9 cellular contexts compared by ENCODE assay signal in the genomic region with DNA sequence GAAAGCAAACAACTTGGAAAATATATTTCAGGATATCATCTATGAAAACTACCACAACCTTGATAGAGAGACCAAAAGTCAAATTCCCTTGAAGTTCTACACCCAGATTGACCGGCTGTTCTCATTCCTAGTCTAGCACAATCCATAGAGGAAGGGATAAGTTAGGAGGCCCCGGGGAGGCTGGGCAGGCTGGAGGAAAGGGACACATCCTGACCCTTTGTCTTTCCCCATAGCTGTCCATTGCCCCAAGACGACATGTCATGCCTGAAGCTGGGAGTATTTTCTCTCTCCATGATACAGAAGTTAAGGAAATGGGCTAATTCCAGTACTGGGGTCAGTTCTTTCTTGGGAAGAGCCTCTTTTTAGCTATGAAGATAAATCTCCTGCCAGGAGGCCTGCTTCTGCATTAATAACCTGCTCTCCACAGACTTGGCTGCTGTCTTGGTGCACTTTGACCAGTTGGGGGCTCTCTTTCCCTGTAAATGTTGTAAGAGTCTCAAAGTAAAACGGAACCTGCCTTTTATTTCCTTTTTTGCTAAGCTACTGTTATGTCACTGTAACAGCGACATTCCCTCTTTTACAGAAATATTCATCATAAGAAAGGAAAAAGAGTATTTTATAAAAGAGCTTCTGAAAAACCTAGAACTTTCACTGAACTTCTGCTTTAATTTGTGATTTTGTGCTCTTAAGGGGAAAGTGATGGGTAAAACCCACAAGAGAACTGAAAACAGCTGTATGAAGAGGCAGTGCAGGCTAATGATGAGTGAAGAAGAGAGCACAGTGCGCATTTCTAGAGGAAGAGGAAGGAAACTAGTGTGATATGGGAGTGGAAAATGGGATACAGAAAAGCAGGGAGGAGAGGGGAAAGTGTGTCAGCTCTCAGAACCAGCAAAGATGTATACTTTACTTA. TPM values are rescaled to one million over a fixed set of nuclear protein-coding genes. Genes with fewer than 3 reads are reported as not detected.
A peak's percentile ranks its signal among the peaks of the same experiment; 100 is the strongest.
DNase-seq lines count a peak whose midpoint lies in the region; ATAC-seq and TF ChIP-seq lines count a peak whose summit lies in the region.
"Not testable (repeated sequence)": the region's sequence is repeated elsewhere in the genome, so short reads cannot be mapped to it uniquely, and the experiment has no call there.
"Had no signal": no experiment of that assay in that cellular context is flagged by ENCODE, and none has a peak within 500 bp of the region (broad histone marks: within the 10 kb centered on the region; RNA-seq: fewer than 3 reads in every experiment).

No MANE protein-coding gene starts in this region.

- not testable (repeated sequence) for H3K4me1 ChIP-seq in foreskin keratinocyte

- not testable (repeated sequence) for DNase-seq in AG04450 (ENCODE audit: low read depth, low spot score)
- peak; percentile 6 for DNase-seq in HCEC 1CT
- DNase-seq in RPMI8226 = peak; percentile 24
- peak; percentile 58 for DNase-seq in activated naive CD4-positive, alpha-beta T cell treated with anti-CD3 and anti-CD28 coated beads, Interleukin-2, amount 10 ng/mL, durations not matched to agents 7 days and 5 days
- peak in 1 of 2 donors; percentile 11 for DNase-seq in foreskin keratinocyte
- peak; percentile 15 for DNase-seq in neural crest cell (ENCODE audit: low read depth, low spot score)

- H3K27me3 Mint-ChIP-seq in activated naive CD4-positive, alpha-beta T cell treated with anti-CD3 and anti-CD28 coated beads, Interleukin-2, amount 10 ng/mL, durations not matched to agents 7 days and 5 days = peaks cover 38% of the 10 kb centered on the region
- not testable (repeated sequence) for H3K27me3 Mint-ChIP-seq in neural crest cell (ENCODE audit: low read depth)

- H3K36me3 Mint-ChIP-seq in activated naive CD4-positive, alpha-beta T cell treated with anti-CD3 and anti-CD28 coated beads, Interleukin-2, amount 10 ng/mL, durations not matched to agents 7 days and 5 days; neural crest cell (ENCODE audit: low read depth): not testable (repeated sequence)

- peak; percentile 95 for ATAC-seq in GM18505 (IDR thresholded peaks at IDR 0.05; ENCODE audit: unreplicated experiment)
- ATAC-seq in HG03571 (IDR thresholded peaks at IDR 0.05; ENCODE audit: unreplicated experiment) = peak; percentile 92
- ATAC-seq in foreskin keratinocyte = peak; percentile 78

- not testable (repeated sequence) for H3K4me3 ChIP-seq in AG04450 (ENCODE audit: low read depth, low read length)

- POLR2A ChIA-PET in AG04450 (lab: Yijun Ruan, JAX) = not testable (repeated sequence)

- H3K27ac Mint-ChIP-seq in activated naive CD4-positive, alpha-beta T cell treated with anti-CD3 and anti-CD28 coated beads, Interleukin-2, amount 10 ng/mL, durations not matched to agents 7 days and 5 days = not testable (repeated sequence)
- peak overlapping the region; percentile 73 for H3K27ac Mint-ChIP-seq in neural crest cell (ENCODE audit: unreplicated experiment)

- H3K27ac ChIP-seq in AG04450 (ENCODE audit: low read depth, low read length); foreskin keratinocyte: not testable (repeated sequence)

- TF ChIP-seq POLR2A in GM18505 (IDR thresholded peaks at IDR 0.05; ENCODE audit: borderline replicate concordance, extremely low read depth, insufficient read depth, insufficient read length) = not testable (repeated sequence)

- not testable (repeated sequence) for H3K4me3 Mint-ChIP-seq in activated naive CD4-positive, alpha-beta T cell treated with anti-CD3 and anti-CD28 coated beads, Interleukin-2, amount 10 ng/mL, durations not matched to agents 7 days and 5 days; neural crest cell

- H3K9me3 Mint-ChIP-seq in activated naive CD4-positive, alpha-beta T cell treated with anti-CD3 and anti-CD28 coated beads, Interleukin-2, amount 10 ng/mL, durations not matched to agents 7 days and 5 days; neural crest cell: not testable (repeated sequence)

- TF ChIP-seq CTCF in AG04450 (IDR thresholded peaks at IDR 0.05; ENCODE audit: low read depth, low read length) = peak; percentile 48
- peak; percentile 70 for TF ChIP-seq CTCF in foreskin keratinocyte (conservative IDR thresholded peaks at IDR 0.05)
- TF ChIP-seq CTCF in neural crest cell (conservative IDR thresholded peaks at IDR 0.05) = peak; percentile 71

- not testable (repeated sequence) for H3K9me3 ChIP-seq in AG04450 (ENCODE audit: control insufficient read depth, insufficient read depth, low read length)

- not testable (repeated sequence) for H3K27me3 ChIP-seq in AG04450 (ENCODE audit: control insufficient read depth, insufficient read depth, low read length)
- H3K27me3 ChIP-seq in foreskin keratinocyte = peaks cover 11% of the 10 kb centered on the region

- H3K4me1 Mint-ChIP-seq in activated naive CD4-positive, alpha-beta T cell treated with anti-CD3 and anti-CD28 coated beads, Interleukin-2, amount 10 ng/mL, durations not matched to agents 7 days and 5 days; neural crest cell: not testable (repeated sequence)

- CTCF ChIA-PET in AG04450 (lab: Charles Lee) = interaction anchor here (0.5 to 1.9 kb wide), 21 partner anchors 8 to 1269 kb away, joined by 3 to 9 read pairs (median 4); a partner anchor contains a TSS
- CTCF ChIA-PET in activated naive CD4-positive, alpha-beta T cell treated with anti-CD3 and anti-CD28 coated beads, Interleukin-2, amount 10 ng/mL, durations not matched to agents 7 days and 5 days (lab: Charles Lee) = interaction anchor here (0.7 to 2.3 kb wide), 18 partner anchors 10 to 595 kb away, joined by 3 to 13 read pairs (median 4); a partner anchor contains a TSS

RNA-seq across cellular contexts. Expression of a gene that starts 6.9 kb away (rescaled TPM):
- not detected in 2 replicates for polyA plus RNA-seq in AG04450 (2011; rRNA removed)
- polyA minus RNA-seq in AG04450 (2011; rRNA and poly(A)+ RNA removed) = not detected in 2 replicates
- not detected in 2 replicates for total RNA-seq in foreskin keratinocyte
- polyA plus RNA-seq in foreskin keratinocyte = not detected in 2 replicates
- total RNA-seq in neural crest cell = not detected in 2 replicates
- total RNA-seq: prostate gland had no signal

RNA-seq across cellular contexts. Expression of a gene that starts 7.7 kb away (rescaled TPM):
- polyA plus RNA-seq in AG04450 (2011; rRNA removed) (not detected in 2 replicates), foreskin keratinocyte (not detected in 2 replicates)
- polyA minus RNA-seq in AG04450 (2011; rRNA and poly(A)+ RNA removed) = not detected in 2 replicates
- total RNA-seq in foreskin keratinocyte (not detected in 2 replicates), neural crest cell (not detected in 2 replicates)
- total RNA-seq: prostate gland had no signal

RNA-seq across cellular contexts. Expression of a gene that starts 11.8 kb away (rescaled TPM):
- polyA plus RNA-seq in AG04450 (2011; rRNA removed) (not detected in 2 replicates), foreskin keratinocyte (not detected in 2 replicates)
- polyA minus RNA-seq in AG04450 (2011; rRNA and poly(A)+ RNA removed) = not detected in 2 replicates
- total RNA-seq in foreskin keratinocyte (not detected in 2 replicates), neural crest cell (not detected in 2 replicates)
- total RNA-seq: prostate gland had no signal

RNA-seq across cellular contexts. Expression of a gene that starts 22.0 kb away (rescaled TPM):
- polyA plus RNA-seq in AG04450 (2011; rRNA removed) (not detected in 2 replicates), foreskin keratinocyte (not detected in 2 replicates)
- not detected in 2 replicates for polyA minus RNA-seq in AG04450 (2011; rRNA and poly(A)+ RNA removed)
- total RNA-seq in foreskin keratinocyte (not detected in 2 replicates), neural crest cell (not detected in 2 replicates)
- total RNA-seq: prostate gland had no signal

RNA-seq across cellular contexts. Expression of a gene that starts 28.7 kb away (rescaled TPM):
- polyA plus RNA-seq in AG04450 (2011; rRNA removed) = not detected in 2 replicates
- polyA minus RNA-seq in AG04450 (2011; rRNA and poly(A)+ RNA removed) = not detected in 2 replicates
- total RNA-seq in foreskin keratinocyte = not detected in 2 replicates
- not detected in 2 replicates for polyA plus RNA-seq in foreskin keratinocyte
- total RNA-seq in neural crest cell = not detected in 2 replicates
- total RNA-seq: prostate gland had no signal
